Comparison of ENCODE assay signal across 20 cellular contexts in genomic region chr7:102068846-102069245, GRCh38.
A peak's percentile ranks its signal among the peaks of the same experiment; 100 is the strongest.
DNase-seq lines count a peak whose midpoint lies in the region; ATAC-seq and TF ChIP-seq lines count a peak whose summit lies in the region.
"Had no signal": no experiment of that assay in that cellular context is flagged by ENCODE, and none has a peak within 500 bp of the region (broad histone marks: within the 10 kb centered on the region; RNA-seq: fewer than 3 reads in every experiment).

No MANE protein-coding gene starts in this region.

- H3K4me3 ChIP-seq in right atrium auricular region (no peak overlapping the region), heart right ventricle (no peak overlapping the region)

- no peaks in the 10 kb centered on the region for H3K27me3 Mint-ChIP-seq in WTC11 (ENCODE audit: low read depth)

- H3K36me3 ChIP-seq in right atrium auricular region: peaks cover 18% of the 10 kb centered on the region
- H3K36me3 ChIP-seq in heart right ventricle: peaks cover 0 to 33% (median 24%) of the 10 kb centered on the region in 9 donors

- ATAC-seq in heart right ventricle (no peak), WTC11 (no peak), HG03439 (IDR thresholded peaks at IDR 0.05; ENCODE audit: unreplicated experiment) (no peak), GM18868 (IDR thresholded peaks at IDR 0.05; ENCODE audit: unreplicated experiment) (no peak)
- ATAC-seq: HepG2 had no signal

- H3K4me3 Mint-ChIP-seq in WTC11: no peak overlapping the region
- H3K4me3 Mint-ChIP-seq: CD14-positive monocyte, HFFc6 had no signal

- 83 to 86% methylated on average over 14 of the region's 14 CpGs for WGBS in heart right ventricle, 2 donors

- POLR2A ChIA-PET in WTC11 (lab: Charles Lee): interaction anchor here (0.6 kb wide), 1 partner anchor 213 kb away, joined by 4 read pairs; no protein-coding TSS in a partner anchor

- H3K36me3 Mint-ChIP-seq in WTC11: peaks cover 29% of the 10 kb centered on the region

- H3K27ac Mint-ChIP-seq in WTC11: peak overlapping the region; percentile 89
- H3K27ac Mint-ChIP-seq: HFFc6 had no signal

- intact Hi-C loops in heart right ventricle (cut with DNase I): no loop called here

- no peak for TF ChIP-seq CTCF in right atrium auricular region (IDR thresholded peaks at IDR 0.05)
- TF ChIP-seq CTCF in heart right ventricle (IDR thresholded peaks at IDR 0.05): no peak
- TF ChIP-seq CTCF in WTC11 (IDR thresholded peaks at IDR 0.05): no peak

- no peak overlapping the region for H3K27ac ChIP-seq in right atrium auricular region
- no peak overlapping the region for H3K27ac ChIP-seq in heart right ventricle
- H3K27ac ChIP-seq: HL-60 had no signal

- H3K9me3 Mint-ChIP-seq in WTC11: peaks cover 8% of the 10 kb centered on the region

- H3K9me3 ChIP-seq in right atrium auricular region (no peaks in the 10 kb centered on the region), heart right ventricle (peaks cover 0 to 11% (median 0%) of the 10 kb centered on the region in 11 donors)

- H3K27me3 ChIP-seq in right atrium auricular region (no peaks in the 10 kb centered on the region), heart right ventricle (no peaks in the 10 kb centered on the region)

- DNase-seq in right atrium auricular region (ENCODE audit: low spot score) (peak; percentile 26), heart right ventricle (no peak), WTC11 (ENCODE audit: low spot score) (peak; percentile 7), mesenteric fat pad (ENCODE audit: low spot score) (peak; percentile 72), GOT3 (lab: John Stamatoyannopoulos, UW) (no peak)
- DNase-seq: DMS 273 treated with DMSO at 0.1 percent for 48 hours, DND-41, H7, HFFc6, KBM-7, NCI-H1092 treated with DMSO at 0.1 percent for 48 hours, NCI-H1436 treated with DMSO at 0.1 percent for 48 hours, NCI-H1930, NCI-H748 treated with DMSO at 0.1 percent for 48 hours, Right ventricle myocardium superior had no signal

- peaks cover 40% of the 10 kb centered on the region for H3K4me1 Mint-ChIP-seq in WTC11

- CTCF ChIA-PET in WTC11 (lab: Charles Lee): interaction anchor here (1.1 to 1.4 kb wide), 2 partner anchors 20 to 23 kb away, joined by 3 to 8 read pairs; no protein-coding TSS in a partner anchor

- H3K4me1 ChIP-seq in right atrium auricular region: peaks cover 0 to 13% of the 10 kb centered on the region in 2 donors
- H3K4me1 ChIP-seq in heart right ventricle: peaks cover 5 to 24% (median 14%) of the 10 kb centered on the region in 9 donors

TF ChIP-seq in WTC11, 78 proteins besides CTCF, POLR2A, EP300 and RAD21:
- TF ChIP-seq JAZF1 (CRISPR knock-in tag; IDR thresholded peaks at IDR 0.05): no peak
- TF ChIP-seq AFF4 (CRISPR knock-in tag; IDR thresholded peaks at IDR 0.05; ENCODE audit: borderline replicate concordance): no peak
- TF ChIP-seq ATF3 (CRISPR knock-in tag; conservative IDR thresholded peaks at IDR 0.05): no peak
- no peak for TF ChIP-seq NFE2L1 (CRISPR knock-in tag; IDR thresholded peaks at IDR 0.05)
- TF ChIP-seq OVOL2 (CRISPR knock-in tag; IDR thresholded peaks at IDR 0.05; ENCODE audit: borderline replicate concordance): no peak
- no peak for TF ChIP-seq E2F1 (CRISPR knock-in tag; IDR thresholded peaks at IDR 0.05)
- no peak for TF ChIP-seq STAT6 (CRISPR knock-in tag; conservative IDR thresholded peaks at IDR 0.05; ENCODE audit: low read depth)
- no peak for TF ChIP-seq ZNF232 (CRISPR knock-in tag; IDR thresholded peaks at IDR 0.05)

Comparison
In these comparisons a context has a peak if more than half of its experiments do, and no peak if none do; other contexts are left out.
1. DNase-seq: peak in right atrium auricular region (single experiment), WTC11 (single experiment) and mesenteric fat pad (single experiment); none in heart right ventricle (0 of 2) and GOT3 (single experiment).